Comparison of ENCODE assay signal across 10 cellular contexts in genomic region chr7:80611779-80612178, GRCh38. TPM values are rescaled to one million over a fixed set of nuclear protein-coding genes. Genes with fewer than 3 reads are reported as not detected.
DNase-seq lines count a peak whose midpoint lies in the region; ATAC-seq and TF ChIP-seq lines count a peak whose summit lies in the region.
"Had no signal": no experiment of that assay in that cellular context is flagged by ENCODE, and none has a peak within 500 bp of the region (broad histone marks: within the 10 kb centered on the region; RNA-seq: fewer than 3 reads in every experiment).

No MANE protein-coding gene starts in this region.

- H3K9me3 ChIP-seq in suprapubic skin, result no peaks in the 10 kb centered on the region
- H3K9me3 ChIP-seq in colonic mucosa, result no peaks in the 10 kb centered on the region

- no peak overlapping the region for H3K9ac ChIP-seq in colonic mucosa (ENCODE audit: low read depth in 2 of 2, low read length in 2 of 2)

- H3K27me3 ChIP-seq in suprapubic skin, result no peaks in the 10 kb centered on the region
- H3K27me3 ChIP-seq in colonic mucosa, result no peaks in the 10 kb centered on the region

- TF ChIP-seq CTCF in fibroblast of mammary gland (conservative IDR thresholded peaks at IDR 0.05; ENCODE audit: control insufficient read depth, insufficient read depth, low read depth, low read length), result no peak
- TF ChIP-seq CTCF in suprapubic skin (IDR thresholded peaks at IDR 0.05), result no peak
- TF ChIP-seq CTCF in colonic mucosa (IDR thresholded peaks at IDR 0.05), result no peak

- peak; percentile 37 for DNase-seq in ELR (ENCODE audit: low read depth)
- peak; percentile 39 for DNase-seq in NCI-H446 treated with DMSO at 0.1 percent for 48 hours (lab: John Stamatoyannopoulos, UW)
- DNase-seq in fibroblast of mammary gland (ENCODE audit: low read depth), result peak; percentile 63
- DNase-seq in renal cortical epithelial cell (ENCODE audit: low read depth), result peak; percentile 51
- no peak for DNase-seq in stimulated activated CD8-positive, alpha-beta memory T cell treated with anti-CD3 and anti-CD28 coated beads, Interleukin-4, amount 100 ng/mL, for 48 hours
- no peak for DNase-seq in suprapubic skin (ENCODE audit: low spot score in 2 of 2)
- no peak for DNase-seq in colonic mucosa
- DNase-seq: midbrain had no signal

- no peak for ATAC-seq in HG03025 (IDR thresholded peaks at IDR 0.05; ENCODE audit: low FRiP score, unreplicated experiment)
- ATAC-seq: GM23338 had no signal

- 37% methylated on average over 2 of the region's 2 CpGs for WGBS in suprapubic skin

- H3K4me3 ChIP-seq in fibroblast of mammary gland (ENCODE audit: control insufficient read depth, low read depth, low read length) (no peak overlapping the region), suprapubic skin (no peak overlapping the region), colonic mucosa (no peak overlapping the region)
- H3K4me3 ChIP-seq: GM23338 had no signal

- peaks cover 8% of the 10 kb centered on the region for H3K4me1 ChIP-seq in suprapubic skin
- no peaks in the 10 kb centered on the region for H3K4me1 ChIP-seq in colonic mucosa

- intact Hi-C loops in colonic mucosa (cut with DNase I), result no loop called here

- TF ChIP-seq POLR2A in suprapubic skin (IDR thresholded peaks at IDR 0.05), result no peak

- no peaks in the 10 kb centered on the region for H3K36me3 ChIP-seq in suprapubic skin
- H3K36me3 ChIP-seq in colonic mucosa, result no peaks in the 10 kb centered on the region

- no peak overlapping the region for H3K27ac ChIP-seq in suprapubic skin
- no peak overlapping the region for H3K27ac ChIP-seq in colonic mucosa

- no peak for TF ChIP-seq EP300 in suprapubic skin (IDR thresholded peaks at IDR 0.05)

RNA-seq across cellular contexts. Expression of gene CD36, which starts 26.7 kb away (rescaled TPM):
- total RNA-seq in renal cortical epithelial cell, result 0.52 and 0.70 TPM in 2 replicates
- 100 to 1,000 TPM in 1 of 4 donors, 10 to 100 TPM in 3; 47.9 to 154 (median 76.6) TPM for total RNA-seq in suprapubic skin
- 10 to 100 TPM in 1 of 2 donors, 1 to 10 TPM in 1; 8.7 to 26.5 TPM for total RNA-seq in colonic mucosa

Comparison
In these comparisons a context has a peak if more than half of its experiments do, and no peak if none do; other contexts are left out.
1. DNase-seq: peak in ELR (single experiment), NCI-H446 treated with DMSO at 0.1 percent for 48 hours (single experiment), fibroblast of mammary gland (single experiment) and renal cortical epithelial cell (single experiment); none in stimulated activated CD8-positive, alpha-beta memory T cell treated with anti-CD3 and anti-CD28 coated beads, Interleukin-4, amount 100 ng/mL, for 48 hours (single experiment), suprapubic skin (0 of 2) and colonic mucosa (single experiment).